ENCODE assay signal across 8 cellular contexts in genomic region chr9:128912270-128912853, GRCh38. TPM values are rescaled to one million over a fixed set of nuclear protein-coding genes. Genes with fewer than 3 reads are reported as not detected.
DNase-seq lines count a peak whose midpoint lies in the region; ATAC-seq and TF ChIP-seq lines count a peak whose summit lies in the region.

No MANE protein-coding gene starts in this region.

- TF ChIP-seq CTCF in AG04450 (IDR thresholded peaks at IDR 0.05; ENCODE audit: low read depth, low read length), result no peak

- no peaks in the 10 kb centered on the region for H3K27me3 ChIP-seq in AG04450 (ENCODE audit: control insufficient read depth, insufficient read depth, low read length)

- H3K9me3 Mint-ChIP-seq in naive B cell, result no peaks in the 10 kb centered on the region

- peak; percentile 59 for DNase-seq in AG04450 (ENCODE audit: low read depth, low spot score)
- peak; percentile 96 for DNase-seq in M059J (ENCODE audit: low read depth)
- peak; percentile 90 for DNase-seq in dermis blood vessel endothelial cell
- DNase-seq in naive B cell, result no peak
- DNase-seq in MV-4-11 (lab: John Stamatoyannopoulos, UW), result no peak

- CTCF ChIA-PET in AG04450 (lab: Charles Lee), result interaction anchor here (0.9 to 1.2 kb wide), 2 partner anchors 15 to 16 kb away, joined by 3 to 4 read pairs; no protein-coding TSS in a partner anchor

- H3K27ac ChIP-seq in AG04450 (ENCODE audit: low read depth, low read length), result peak overlapping the region; percentile 93

- POLR2A ChIA-PET in AG04450 (lab: Yijun Ruan, JAX), result interaction anchor here (0.7 to 0.8 kb wide), 2 partner anchors 24 to 50 kb away, joined by 3 to 8 read pairs; no protein-coding TSS in a partner anchor

- no peak overlapping the region for H3K4me3 ChIP-seq in AG04450 (ENCODE audit: low read depth, low read length)

- no peak overlapping the region for H3K4me3 Mint-ChIP-seq in naive B cell

- ATAC-seq in naive B cell (ENCODE audit: low read depth in 2 of 2) (no peak), GM21717 (IDR thresholded peaks at IDR 0.05; ENCODE audit: unreplicated experiment) (no peak), GM19023 (IDR thresholded peaks at IDR 0.05; ENCODE audit: unreplicated experiment) (no peak), GM18907 (IDR thresholded peaks at IDR 0.05; ENCODE audit: unreplicated experiment) (no peak)

- no peaks in the 10 kb centered on the region for H3K27me3 Mint-ChIP-seq in naive B cell

- H3K9me3 ChIP-seq in AG04450 (ENCODE audit: control insufficient read depth, insufficient read depth, low read length), result peaks cover 17% of the 10 kb centered on the region; the same call in 1 of the 2 replicates

- H3K36me3 Mint-ChIP-seq in naive B cell, result peaks cover 14 to 19% of the 10 kb centered on the region in 2 donors

- H3K4me1 Mint-ChIP-seq in naive B cell, result peaks cover 8 to 17% (median 13%) of the 10 kb centered on the region in 3 donors

- peak overlapping the region in 4 of 6 donors; percentile 5 to 69 (median 26) for H3K27ac Mint-ChIP-seq in naive B cell

RNA-seq across cellular contexts. Expression of gene PHYHD1, which starts 8.4 kb away (rescaled TPM):
- polyA plus RNA-seq in AG04450 (2011; rRNA removed) (9.3 and 11.6 TPM in 2 replicates), naive B cell (ENCODE audit: low read depth in 6 of 6) (under 1 TPM in 2 of 6 donors, not detected in 4; 0.34 to 0.39 TPM)
- polyA minus RNA-seq in AG04450 (2011; rRNA and poly(A)+ RNA removed), result 8.0 and 10.8 TPM in 2 replicates
- not detected in 2 replicates for total RNA-seq in M059J (2014; rRNA removed; shearing (Covaris generic))
- 0.85 TPM in 1 of 2 replicates, not detected in the other for total RNA-seq in dermis blood vessel endothelial cell

RNA-seq across cellular contexts. Expression of gene LRRC8A, which starts 30.4 kb away (rescaled TPM):
- 25.3 and 31.7 TPM in 2 replicates for polyA plus RNA-seq in AG04450 (2011; rRNA removed)
- polyA minus RNA-seq in AG04450 (2011; rRNA and poly(A)+ RNA removed), result 33.8 and 45.7 TPM in 2 replicates
- total RNA-seq in M059J (2014; rRNA removed; shearing (Covaris generic)), result 47.9 and 65.2 TPM in 2 replicates
- total RNA-seq in dermis blood vessel endothelial cell, result 102 and 154 TPM in 2 replicates
- 10 to 100 TPM in 5 of 6 donors, 1 to 10 TPM in 1; 8.7 to 25.5 (median 14.6) TPM for polyA plus RNA-seq in naive B cell (ENCODE audit: low read depth in 6 of 6)

RNA-seq across cellular contexts. Expression of gene KYAT1, which starts 30.6 kb away (rescaled TPM):
- 5.2 and 7.0 TPM in 2 replicates for polyA plus RNA-seq in AG04450 (2011; rRNA removed)
- 3.1 and 6.4 TPM in 2 replicates for polyA minus RNA-seq in AG04450 (2011; rRNA and poly(A)+ RNA removed)
- total RNA-seq in M059J (2014; rRNA removed; shearing (Covaris generic)), result 12.7 and 15.9 TPM in 2 replicates
- 5.3 and 9.7 TPM in 2 replicates for total RNA-seq in dermis blood vessel endothelial cell
- polyA plus RNA-seq in naive B cell (ENCODE audit: low read depth in 6 of 6), result 1 to 10 TPM; 7.0 to 9.7 (median 8.5) TPM

RNA-seq across cellular contexts. Expression of gene DOLK, which starts 35.0 kb away (rescaled TPM):
- polyA plus RNA-seq in AG04450 (2011; rRNA removed) (31.4 and 31.8 TPM in 2 replicates), naive B cell (ENCODE audit: low read depth in 6 of 6) (10 to 100 TPM in 4 of 6 donors, 1 to 10 TPM in 2; 9.3 to 14.2 (median 10.4) TPM)
- 37.7 and 49.4 TPM in 2 replicates for polyA minus RNA-seq in AG04450 (2011; rRNA and poly(A)+ RNA removed)
- total RNA-seq in M059J (2014; rRNA removed; shearing (Covaris generic)), result 23.9 and 29.8 TPM in 2 replicates
- 38.4 and 45.6 TPM in 2 replicates for total RNA-seq in dermis blood vessel endothelial cell

RNA-seq across cellular contexts. Expression of gene NUP188, which starts 35.1 kb away (rescaled TPM):
- polyA plus RNA-seq in AG04450 (2011; rRNA removed) (46.3 and 52.1 TPM in 2 replicates), naive B cell (ENCODE audit: low read depth in 6 of 6) (10 to 100 TPM; 20.2 to 30.2 (median 24.7) TPM)
- 125 and 157 TPM in 2 replicates for polyA minus RNA-seq in AG04450 (2011; rRNA and poly(A)+ RNA removed)
- 67.6 and 77.6 TPM in 2 replicates for total RNA-seq in M059J (2014; rRNA removed; shearing (Covaris generic))
- total RNA-seq in dermis blood vessel endothelial cell, result 45.6 and 94.3 TPM in 2 replicates

Comparison
In these comparisons a context has a peak if more than half of its experiments do, and no peak if none do; other contexts are left out.
1. DNase-seq: peak in AG04450 (single experiment), M059J (single experiment) and dermis blood vessel endothelial cell (single experiment); none in naive B cell (single experiment) and MV-4-11 (single experiment).